Comparison of ENCODE assay signal across 15 cellular contexts in genomic region chr10:109429956-109430760, GRCh38.
DNase-seq lines count a peak whose midpoint lies in the region; ATAC-seq, FAIRE-seq and TF ChIP-seq lines count a peak whose summit lies in the region.
"Had no signal": no experiment of that assay in that cellular context is flagged by ENCODE, and none has a peak within 500 bp of the region (broad histone marks: within the 10 kb centered on the region; RNA-seq: fewer than 3 reads in every experiment).

No MANE protein-coding gene starts in this region.

- FAIRE-seq in astrocyte (lab: Jason Lieb, UNC) = peak; percentile 50

- H3K4me1 Mint-ChIP-seq in MCF 10A (ENCODE audit: insufficient read depth, unreplicated experiment) = no peaks in the 10 kb centered on the region
- H3K4me1 Mint-ChIP-seq in astrocyte (ENCODE audit: low read depth, unreplicated experiment) = peaks cover 38% of the 10 kb centered on the region
- H3K4me1 Mint-ChIP-seq in activated T-helper 17 cell treated with anti-CD3 and anti-CD28 coated beads, Interleukin-2, amount 50 U/mL, for 72 hours = no peaks in the 10 kb centered on the region
- H3K4me1 Mint-ChIP-seq: nephron progenitor cell had no signal

- no peaks in the 10 kb centered on the region for H3K27me3 ChIP-seq in breast epithelium
- H3K27me3 ChIP-seq in astrocyte (ENCODE audit: insufficient read depth, low read length) = no peaks in the 10 kb centered on the region
- no peaks in the 10 kb centered on the region for H3K27me3 ChIP-seq in kidney epithelial cell (ENCODE audit: control insufficient read depth, insufficient read depth, low read length)
- H3K27me3 ChIP-seq: left lung, tibial nerve had no signal

- H3K4me3 Mint-ChIP-seq in MCF 10A (ENCODE audit: unreplicated experiment) (no peak overlapping the region), astrocyte (ENCODE audit: unreplicated experiment) (no peak overlapping the region)
- H3K4me3 Mint-ChIP-seq in activated T-helper 17 cell treated with anti-CD3 and anti-CD28 coated beads, Interleukin-2, amount 50 U/mL, for 72 hours = no peak overlapping the region
- H3K4me3 Mint-ChIP-seq: nephron progenitor cell had no signal

- POLR2A ChIA-PET in MCF 10A (lab: Yijun Ruan, JAX) = no interaction called here

- H3K4me2 ChIP-seq in astrocyte (ENCODE audit: low read length) = peak overlapping the region; percentile 63

- no peaks in the 10 kb centered on the region for H3K4me1 ChIP-seq in breast epithelium
- no peaks in the 10 kb centered on the region for H3K4me1 ChIP-seq in astrocyte (ENCODE audit: insufficient read depth, low read length)
- H3K4me1 ChIP-seq: left lung, tibial nerve had no signal

- H3K4me3 ChIP-seq in breast epithelium (no peak overlapping the region), astrocyte (ENCODE audit: insufficient read depth, low read depth, low read length) (no peak overlapping the region), kidney epithelial cell (ENCODE audit: low read depth, low read length) (no peak overlapping the region)
- H3K4me3 ChIP-seq: left lung, tibial nerve had no signal

- H3K36me3 ChIP-seq in breast epithelium (no peaks in the 10 kb centered on the region), astrocyte (ENCODE audit: insufficient read depth, low read length) (no peaks in the 10 kb centered on the region), kidney epithelial cell (ENCODE audit: control insufficient read depth, insufficient read depth, low read length) (no peaks in the 10 kb centered on the region)
- H3K36me3 ChIP-seq: left lung, tibial nerve had no signal

- H3K27ac Mint-ChIP-seq in MCF 10A (ENCODE audit: low read depth, unreplicated experiment) (no peak overlapping the region), astrocyte (ENCODE audit: unreplicated experiment) (peak overlapping the region; percentile 79)
- no peak overlapping the region for H3K27ac Mint-ChIP-seq in activated T-helper 17 cell treated with anti-CD3 and anti-CD28 coated beads, Interleukin-2, amount 50 U/mL, for 72 hours
- H3K27ac Mint-ChIP-seq: nephron progenitor cell had no signal

- H3K27me3 Mint-ChIP-seq in MCF 10A (ENCODE audit: insufficient read depth, unreplicated experiment) = no peaks in the 10 kb centered on the region
- H3K27me3 Mint-ChIP-seq in astrocyte (ENCODE audit: low read depth, unreplicated experiment) = no peaks in the 10 kb centered on the region
- no peaks in the 10 kb centered on the region for H3K27me3 Mint-ChIP-seq in activated T-helper 17 cell treated with anti-CD3 and anti-CD28 coated beads, Interleukin-2, amount 50 U/mL, for 72 hours

- H3K27ac ChIP-seq in breast epithelium = no peak overlapping the region
- H3K27ac ChIP-seq in astrocyte (ENCODE audit: low read depth, low read length) = peak overlapping the region; percentile 76
- H3K27ac ChIP-seq: 22Rv1, left lung had no signal

- H3K9me3 Mint-ChIP-seq in MCF 10A (ENCODE audit: unreplicated experiment) (no peaks in the 10 kb centered on the region), astrocyte (ENCODE audit: unreplicated experiment) (no peaks in the 10 kb centered on the region)
- no peaks in the 10 kb centered on the region for H3K9me3 Mint-ChIP-seq in activated T-helper 17 cell treated with anti-CD3 and anti-CD28 coated beads, Interleukin-2, amount 50 U/mL, for 72 hours
- H3K9me3 Mint-ChIP-seq: nephron progenitor cell had no signal

- intact Hi-C loops in MCF 10A (cut with micrococcal nuclease) = loop anchor here (10.0 kb wide), 1 partner anchor 345 kb away; no protein-coding TSS in a partner anchor
- intact Hi-C loops in breast epithelium (cut with DNase I; ENCODE audit: low total_unique reads) = no loop called here

- H3K9ac ChIP-seq in astrocyte (ENCODE audit: low read length) = peak overlapping the region; percentile 19

- no peak for TF ChIP-seq POLR2A in breast epithelium (IDR thresholded peaks at IDR 0.05)

- no peak overlapping the region for H2AFZ ChIP-seq in astrocyte (ENCODE audit: low read depth, low read length)

- CTCF ChIA-PET in MCF 10A (lab: Yijun Ruan, JAX) = no interaction called here

- DNase-seq in MCF 10A (ENCODE audit: unreplicated experiment) (peak; percentile 15), breast epithelium (ENCODE audit: low spot score in 2 of 2) (no peak), astrocyte (ENCODE audit: low read depth) (peak; percentile 89), kidney epithelial cell (ENCODE audit: low read depth) (peak; percentile 63), cerebellum (ENCODE audit: low spot score) (no peak)
- DNase-seq in stimulated activated naive CD4-positive, alpha-beta T cell treated with Interleukin-2 at 50 U/mL for 16 hours (lab: John Stamatoyannopoulos, UW) = no peak
- DNase-seq: activated gamma-delta T cell treated with Interleukin-2 at 50 U/mL for 16 hours; cortex of kidney; left lung; nephron progenitor cell; stimulated activated CD4-positive, alpha-beta T cell treated with anti-CD3 and anti-CD28 coated beads, Interleukin-12 subunit alpha, Interleukin-12 subunit beta, amount 100 ng/mL, for 4 hours had no signal

- H3K36me3 Mint-ChIP-seq in MCF 10A (ENCODE audit: insufficient read depth, unreplicated experiment) (no peaks in the 10 kb centered on the region), astrocyte (ENCODE audit: low read depth, unreplicated experiment) (no peaks in the 10 kb centered on the region)
- no peaks in the 10 kb centered on the region for H3K36me3 Mint-ChIP-seq in activated T-helper 17 cell treated with anti-CD3 and anti-CD28 coated beads, Interleukin-2, amount 50 U/mL, for 72 hours (ENCODE audit: low read depth)

- no peak for ATAC-seq in GM21367 (IDR thresholded peaks at IDR 0.05; ENCODE audit: unreplicated experiment)
- no peak for ATAC-seq in activated T-helper 17 cell treated with anti-CD3 and anti-CD28 coated beads, Interleukin-2, amount 50 U/mL, for 72 hours (replicated peaks)
- ATAC-seq: left lung had no signal

- H4K20me1 ChIP-seq in astrocyte (ENCODE audit: insufficient read depth, low read length) = no peaks in the 10 kb centered on the region

- BruUV-seq in MCF 10A (replicated peaks; lab: Mats Ljungman, UMichigan) = no TSS peak

- no peaks in the 10 kb centered on the region for H3K9me3 ChIP-seq in breast epithelium
- no peaks in the 10 kb centered on the region for H3K9me3 ChIP-seq in astrocyte (ENCODE audit: insufficient read depth, low read depth, low read length)
- H3K9me3 ChIP-seq: left lung, tibial nerve had no signal

- TF ChIP-seq CTCF in MCF 10A (IDR thresholded peaks at IDR 0.05; ENCODE audit: unreplicated experiment) = no peak
- no peak for TF ChIP-seq CTCF in breast epithelium (IDR thresholded peaks at IDR 0.05)
- no peak for TF ChIP-seq CTCF in astrocyte (IDR thresholded peaks at IDR 0.05; ENCODE audit: insufficient read depth, low read depth, low read length)
- no peak for TF ChIP-seq CTCF in kidney epithelial cell (IDR thresholded peaks at IDR 0.05; ENCODE audit: insufficient read depth, low read length, poor library complexity, severe bottlenecking)

- no peaks in the 10 kb centered on the region for H3K79me2 ChIP-seq in astrocyte (ENCODE audit: insufficient read depth, low read length)

Comparison
In these comparisons a context has a peak if more than half of its experiments do, and no peak if none do; other contexts are left out.
1. DNase-seq: peak in MCF 10A (single experiment), astrocyte (single experiment) and kidney epithelial cell (single experiment); none in breast epithelium (0 of 2), stimulated activated naive CD4-positive, alpha-beta T cell treated with Interleukin-2 at 50 U/mL for 16 hours (single experiment) and cerebellum (single experiment).